ENCODE assay signal across 10 cellular contexts in genomic region chr16:53904533-53904932, GRCh38.
"Had no signal": no experiment of that assay in that cellular context is flagged by ENCODE, and none has a peak within 500 bp of the region (broad histone marks: within the 10 kb centered on the region; RNA-seq: fewer than 3 reads in every experiment).

No MANE protein-coding gene starts in this region.

- H3K9me3 ChIP-seq: prostate gland, spleen, stomach, testis had no signal

- H3K4me1 ChIP-seq: prostate gland, spleen, testis had no signal

- H3K36me3 ChIP-seq: prostate gland, stomach had no signal

- H3K27ac ChIP-seq: dorsolateral prefrontal cortex, prostate gland, spleen, stomach, testis had no signal

- H3K4me3 ChIP-seq: dorsolateral prefrontal cortex, prostate gland, spleen, stomach, testis had no signal

- H3K27me3 ChIP-seq: dorsolateral prefrontal cortex, spleen, stomach, testis had no signal

- DNase-seq: activated CD4-positive, alpha-beta T cell treated with anti-CD3 and anti-CD28 coated beads, Interleukin-2, amount 10 ng/mL, durations not matched to agents 7 days and 5 days; activated CD4-positive, CD25-positive, alpha-beta regulatory T cell; activated naive CD8-positive, alpha-beta T cell treated with anti-CD3 and anti-CD28 coated beads, Interleukin-2, amount 10 ng/mL, durations not matched to agents 7 days and 5 days; hippocampal formation; spleen; stomach; SW 1271; testis had no signal
